9 cellular contexts compared by ENCODE assay signal in genomic region chr6:146027586-146028249, GRCh38. TPM values are rescaled to one million over a fixed set of nuclear protein-coding genes. Genes with fewer than 3 reads are reported as not detected.
A peak's percentile ranks its signal among the peaks of the same experiment; 100 is the strongest.
DNase-seq lines count a peak whose midpoint lies in the region; ATAC-seq, FAIRE-seq and TF ChIP-seq lines count a peak whose summit lies in the region.
"Had no signal": no experiment of that assay in that cellular context is flagged by ENCODE, and none has a peak within 500 bp of the region (broad histone marks: within the 10 kb centered on the region; RNA-seq: fewer than 3 reads in every experiment).

No MANE protein-coding gene starts in this region.

- no peak for FAIRE-seq in kidney (lab: Jason Lieb, UNC)

- H3K27ac Mint-ChIP-seq in activated T-cell treated with anti-CD3 and anti-CD28 coated beads, Interleukin-2, amount 50 U/mL, for 24 hours = no peak overlapping the region
- H3K27ac Mint-ChIP-seq: activated CD4-positive, alpha-beta T cell treated with anti-CD3 and anti-CD28 coated beads, Interleukin-2, amount 10 ng/mL, durations not matched to agents 7 days and 5 days had no signal

- TF ChIP-seq CTCF in VCaP (conservative IDR thresholded peaks at IDR 0.05) (peak; percentile 63), kidney (IDR thresholded peaks at IDR 0.05; ENCODE audit: borderline replicate concordance, extremely low read depth, insufficient read depth) (no peak)

- H3K9me3 Mint-ChIP-seq in activated T-cell treated with anti-CD3 and anti-CD28 coated beads, Interleukin-2, amount 50 U/mL, for 24 hours = peaks cover 2% of the 10 kb centered on the region

- H3K27ac ChIP-seq in VCaP (no peak overlapping the region), kidney (ENCODE audit: low read depth in 2 of 2, low read length in 2 of 2) (no peak overlapping the region)

- ATAC-seq in esophagus mucosa = no peak

- no peaks in the 10 kb centered on the region for H3K9me3 ChIP-seq in kidney (ENCODE audit: control insufficient read depth in 1 of 2, low read length in 2 of 2)

- H3K4me1 Mint-ChIP-seq in activated T-cell treated with anti-CD3 and anti-CD28 coated beads, Interleukin-2, amount 50 U/mL, for 24 hours (ENCODE audit: low read depth) = peaks cover 6% of the 10 kb centered on the region
- H3K4me1 Mint-ChIP-seq: activated CD4-positive, alpha-beta T cell treated with anti-CD3 and anti-CD28 coated beads, Interleukin-2, amount 10 ng/mL, durations not matched to agents 7 days and 5 days had no signal

- no peaks in the 10 kb centered on the region for H3K36me3 Mint-ChIP-seq in activated T-cell treated with anti-CD3 and anti-CD28 coated beads, Interleukin-2, amount 50 U/mL, for 24 hours (ENCODE audit: low read depth)

- peaks cover 78% of the 10 kb centered on the region for H3K27me3 Mint-ChIP-seq in activated T-cell treated with anti-CD3 and anti-CD28 coated beads, Interleukin-2, amount 50 U/mL, for 24 hours

- H3K36me3 ChIP-seq in H7 (replicated peaks; ENCODE audit: control insufficient read depth, insufficient read depth, low read length) (no peaks in the 10 kb centered on the region), kidney (ENCODE audit: control insufficient read depth in 1 of 2, insufficient read depth in 2 of 2, low read length in 2 of 2) (no peaks in the 10 kb centered on the region)

- H3K4me3 ChIP-seq in H7 (ENCODE audit: insufficient read depth, low read depth, low read length) (peak overlapping the region; percentile 52), kidney (ENCODE audit: low read length in 2 of 2) (no peak overlapping the region)

- no peaks in the 10 kb centered on the region for H3K4me1 ChIP-seq in kidney (ENCODE audit: control insufficient read depth in 1 of 2, insufficient read depth in 1 of 2, low read depth in 1 of 2, low read length in 2 of 2)

- no peak overlapping the region for H3K4me3 Mint-ChIP-seq in activated T-cell treated with anti-CD3 and anti-CD28 coated beads, Interleukin-2, amount 50 U/mL, for 24 hours
- H3K4me3 Mint-ChIP-seq: activated CD4-positive, alpha-beta T cell treated with anti-CD3 and anti-CD28 coated beads, Interleukin-2, amount 10 ng/mL, durations not matched to agents 7 days and 5 days had no signal

- peak; percentile 27 for DNase-seq in COLO668 (lab: John Stamatoyannopoulos, UW; ENCODE audit: unreplicated experiment)
- peak; percentile 51 for DNase-seq in H7
- peak; percentile 37 for DNase-seq in kidney
- no peak for DNase-seq in activated CD8-positive, alpha-beta memory T cell treated with anti-CD3 and anti-CD28 coated beads, Interleukin-2, amount 50 U/mL, for 48 hours
- DNase-seq in activated T-cell treated with anti-CD3 and anti-CD28 coated beads, Interleukin-2, amount 50 U/mL, for 24 hours = no peak
- no peak for DNase-seq in NCI-H510A (lab: John Stamatoyannopoulos, UW)

- H3K9ac ChIP-seq in kidney (ENCODE audit: low read length in 2 of 2) = no peak overlapping the region

- intact Hi-C loops in kidney (cut with DNase I) = no loop called here

- peaks cover 24% of the 10 kb centered on the region for H3K27me3 ChIP-seq in H7 (ENCODE audit: control insufficient read depth, insufficient read depth, low read length)

RNA-seq across cellular contexts. Expression of gene GRM1, which starts 1.1 kb away (rescaled TPM):
- total RNA-seq in H7 (2014; rRNA removed; shearing (Covaris generic)) = 0.14 and 0.48 TPM in 2 replicates
- total RNA-seq in kidney = 0.19 TPM
- polyA plus RNA-seq in kidney (ENCODE audit: insufficient read depth, low read depth, low replicate concordance) = 0.82 TPM
- not detected for total RNA-seq in esophagus mucosa
- total RNA-seq: activated CD4-positive, alpha-beta T cell treated with anti-CD3 and anti-CD28 coated beads, Interleukin-2, amount 10 ng/mL, durations not matched to agents 7 days and 5 days had no signal

Comparison
In these comparisons a context has a peak if more than half of its experiments do, and no peak if none do; other contexts are left out.
1. DNase-seq: peak in COLO668 (single experiment), H7 (single experiment) and kidney (single experiment); none in activated CD8-positive, alpha-beta memory T cell treated with anti-CD3 and anti-CD28 coated beads, Interleukin-2, amount 50 U/mL, for 48 hours (single experiment), activated T-cell treated with anti-CD3 and anti-CD28 coated beads, Interleukin-2, amount 50 U/mL, for 24 hours (single experiment) and NCI-H510A (single experiment).